Comparison of ENCODE assay signal across 8 cellular contexts in the genomic region with DNA sequence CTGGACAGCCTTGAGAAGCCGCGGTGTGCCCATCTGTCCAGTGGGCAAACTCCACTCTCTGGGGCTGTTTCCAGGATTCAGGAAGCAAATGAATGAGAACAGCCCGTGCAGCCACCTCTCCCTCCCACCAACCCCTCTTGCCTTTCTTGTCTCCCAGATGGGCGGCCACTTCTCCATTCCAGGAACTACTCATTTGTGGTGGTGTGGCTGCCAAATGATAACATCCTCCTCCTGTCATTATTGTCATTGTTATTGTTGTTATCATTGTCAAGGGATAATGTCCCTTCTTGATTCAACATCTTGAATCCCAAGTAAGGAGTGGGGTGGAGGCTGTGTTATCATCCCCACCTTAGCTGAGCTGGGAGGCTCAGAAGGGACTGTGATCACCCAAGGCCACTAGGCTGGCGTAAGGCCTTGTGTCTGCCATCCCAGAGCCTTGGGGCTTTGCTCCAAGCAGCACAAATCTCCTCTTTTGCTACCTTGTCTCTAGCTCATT. TPM values are rescaled to one million over a fixed set of nuclear protein-coding genes. Genes with fewer than 3 reads are reported as not detected.
DNase-seq lines count a peak whose midpoint lies in the region; ATAC-seq and TF ChIP-seq lines count a peak whose summit lies in the region.

No MANE protein-coding gene starts in this region.

- no peaks in the 10 kb centered on the region for H3K27me3 ChIP-seq in transverse colon

- H3K4me1 Mint-ChIP-seq in activated naive CD4-positive, alpha-beta T cell treated with anti-CD3 and anti-CD28 coated beads, Interleukin-2, amount 50 U/mL, for 24 hours = peaks cover 55% of the 10 kb centered on the region

- in situ Hi-C loops in transverse colon (cut with MboI; ENCODE audit: low pct_ligation_motif_present in 1 of 4, low pct_unique_long_range_greater_than_20kb in 1 of 4, low sequenced_read_pairs in 3 of 4) = loop anchor here (10.0 to 25.0 kb wide), 3 partner anchors 45 to 143 kb away; a partner anchor contains a TSS

- no peaks in the 10 kb centered on the region for H3K27me3 Mint-ChIP-seq in activated naive CD4-positive, alpha-beta T cell treated with anti-CD3 and anti-CD28 coated beads, Interleukin-2, amount 50 U/mL, for 24 hours

- TF ChIP-seq POLR2A in transverse colon (IDR thresholded peaks at IDR 0.05) = peak; percentile 46

- H3K4me3 Mint-ChIP-seq in activated naive CD4-positive, alpha-beta T cell treated with anti-CD3 and anti-CD28 coated beads, Interleukin-2, amount 50 U/mL, for 24 hours = peak overlapping the region; percentile 98

- DNase-seq in activated naive CD4-positive, alpha-beta T cell treated with anti-CD3 and anti-CD28 coated beads, Interleukin-2, amount 50 U/mL, for 16 hours = no peak
- DNase-seq in activated naive CD4-positive, alpha-beta T cell treated with anti-CD3 and anti-CD28 coated beads, Interleukin-2, amount 50 U/mL, for 72 hours (ENCODE audit: low spot score in 2 of 2) = no peak
- DNase-seq in left colon (peak in 1 of 2 donors; percentile 35), transverse colon (peak; percentile 49), DMS79 (lab: John Stamatoyannopoulos, UW) (no peak), NCI-H146 treated with DMSO at 0.1 percent for 48 hours (lab: John Stamatoyannopoulos, UW; ENCODE audit: unreplicated experiment) (no peak)

- no peak for TF ChIP-seq EP300 in transverse colon (IDR thresholded peaks at IDR 0.05; ENCODE audit: low read depth)

- peak overlapping the region; percentile 81 to 100 (median 98) for H3K4me3 ChIP-seq in transverse colon

- peak overlapping the region; percentile 52 for H3K27ac Mint-ChIP-seq in activated naive CD4-positive, alpha-beta T cell treated with anti-CD3 and anti-CD28 coated beads, Interleukin-2, amount 50 U/mL, for 24 hours
- H3K27ac Mint-ChIP-seq in activated naive CD4-positive, alpha-beta T cell treated with anti-CD3 and anti-CD28 coated beads, Interleukin-2, amount 50 U/mL, for 72 hours = peak overlapping the region; percentile 86 to 97

- TF ChIP-seq CTCF in transverse colon (IDR thresholded peaks at IDR 0.05) = no peak

- ATAC-seq in activated naive CD4-positive, alpha-beta T cell treated with anti-CD3 and anti-CD28 coated beads, Interleukin-2, amount 50 U/mL, for 72 hours = no peak
- ATAC-seq in left colon (peak; percentile 16), HG03571 (IDR thresholded peaks at IDR 0.05; ENCODE audit: unreplicated experiment) (no peak)

- intact Hi-C loops in left colon (cut with DNase I, micrococcal nuclease) (no loop called here), transverse colon (cut with DNase I; ENCODE audit: low total_unique reads) (no loop called here)

- H3K36me3 Mint-ChIP-seq in activated naive CD4-positive, alpha-beta T cell treated with anti-CD3 and anti-CD28 coated beads, Interleukin-2, amount 50 U/mL, for 24 hours = peaks cover 2% of the 10 kb centered on the region
- H3K36me3 Mint-ChIP-seq in activated naive CD4-positive, alpha-beta T cell treated with anti-CD3 and anti-CD28 coated beads, Interleukin-2, amount 50 U/mL, for 72 hours = peaks cover 6 to 7% of the 10 kb centered on the region in 2 donors

- H3K27ac ChIP-seq in transverse colon = peak overlapping the region; percentile 96 to 99 (median 98)

- H3K4me1 ChIP-seq in transverse colon = peaks cover 20 to 55% (median 44%) of the 10 kb centered on the region in 4 donors

- no peaks in the 10 kb centered on the region for H3K9me3 ChIP-seq in transverse colon

- H3K36me3 ChIP-seq in transverse colon = no peaks in the 10 kb centered on the region

- H3K9me3 Mint-ChIP-seq in activated naive CD4-positive, alpha-beta T cell treated with anti-CD3 and anti-CD28 coated beads, Interleukin-2, amount 50 U/mL, for 24 hours = no peaks in the 10 kb centered on the region
- no peaks in the 10 kb centered on the region for H3K9me3 Mint-ChIP-seq in activated naive CD4-positive, alpha-beta T cell treated with anti-CD3 and anti-CD28 coated beads, Interleukin-2, amount 50 U/mL, for 72 hours

- 39% methylated on average over 5 of the region's 5 CpGs; no CpG with 5 or more reads in 1 of the 2 donors for WGBS in transverse colon (ENCODE audit: low coverage in 1 of 2), 2 donors

RNA-seq across cellular contexts. Expression of a gene that starts 1.6 kb away (rescaled TPM):
- total RNA-seq in activated naive CD4-positive, alpha-beta T cell treated with anti-CD3 and anti-CD28 coated beads, Interleukin-2, amount 50 U/mL, for 72 hours = 100 to 1,000 TPM; 191 to 219 TPM
- total RNA-seq in left colon (100 to 1,000 TPM; 446 to 618 TPM), transverse colon (1,000 to 10,000 TPM in 1 of 4 donors, 100 to 1,000 TPM in 3; 469 to 1,152 (median 585) TPM)

RNA-seq across cellular contexts. Expression of a gene that starts 18.3 kb away (rescaled TPM):
- 10 to 100 TPM; 47.4 to 48.4 TPM for total RNA-seq in activated naive CD4-positive, alpha-beta T cell treated with anti-CD3 and anti-CD28 coated beads, Interleukin-2, amount 50 U/mL, for 72 hours
- total RNA-seq in left colon (10 to 100 TPM; 76.9 to 78.6 TPM), transverse colon (100 to 1,000 TPM in 1 of 4 donors, 10 to 100 TPM in 3; 28.5 to 201 (median 39.9) TPM)
